Comparison of ENCODE assay signal across 21 cellular contexts in the genomic region with DNA sequence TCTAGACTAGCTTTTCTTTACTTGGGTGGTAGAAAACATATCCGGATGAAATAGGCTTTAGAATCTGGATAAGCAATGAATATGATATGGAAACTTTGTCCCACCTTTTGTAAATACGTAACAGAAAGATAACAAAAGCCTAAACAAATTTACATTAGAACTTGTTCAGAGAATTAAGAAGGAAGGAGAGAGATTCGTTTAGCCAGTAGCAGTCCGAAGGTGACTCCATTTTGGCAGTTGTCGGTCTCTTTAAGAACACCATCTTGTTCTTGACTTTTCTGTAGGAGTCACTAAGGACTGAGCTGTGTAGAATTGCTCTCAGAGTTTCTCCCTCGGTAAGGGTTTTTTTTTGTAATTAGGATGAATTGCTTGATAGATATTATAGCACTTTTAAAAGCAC.
A peak's percentile ranks its signal among the peaks of the same experiment; 100 is the strongest.
DNase-seq lines count a peak whose midpoint lies in the region; ATAC-seq and TF ChIP-seq lines count a peak whose summit lies in the region.
"Had no signal": no experiment of that assay in that cellular context is flagged by ENCODE, and none has a peak within 500 bp of the region (broad histone marks: within the 10 kb centered on the region; RNA-seq: fewer than 3 reads in every experiment).

No MANE protein-coding gene starts in this region.

- H3K4me3 ChIP-seq in A673 (ENCODE audit: low read depth, low read length, poor library complexity, severe bottlenecking) (no peak overlapping the region), SK-N-MC (no peak overlapping the region; the same call in 1 of the 2 replicates), GM23248 (no peak overlapping the region)
- H3K4me3 ChIP-seq: SJSA1 had no signal

- H3K36me3 Mint-ChIP-seq in memory B cell = peaks cover 13% of the 10 kb centered on the region
- peaks cover 47% of the 10 kb centered on the region for H3K36me3 Mint-ChIP-seq in stimulated activated memory B cell treated with anti-CD40 and anti-IgM and Interleukin-4, amounts not matched to agents 10 μg/mL and 1 μg/mL and 100 μg/mL, for 72 hours

- H3K4me2 ChIP-seq in GM23248 (ENCODE audit: unreplicated experiment) = no peak overlapping the region

- H3K27me3 ChIP-seq in A673 (replicated peaks; ENCODE audit: insufficient read depth, low read depth, low read length, poor library complexity) (no peaks in the 10 kb centered on the region), GM23248 (replicated peaks; ENCODE audit: insufficient read depth) (no peaks in the 10 kb centered on the region)
- H3K27me3 ChIP-seq: SJSA1 had no signal

- no peak overlapping the region for H3K4me3 Mint-ChIP-seq in memory B cell
- H3K4me3 Mint-ChIP-seq in stimulated activated memory B cell treated with anti-CD40 and anti-IgM and Interleukin-4, amounts not matched to agents 10 μg/mL and 1 μg/mL and 100 μg/mL, for 72 hours = no peak overlapping the region
- H3K4me3 Mint-ChIP-seq: CD14-positive monocyte had no signal

- CTCF ChIA-PET in A673 (lab: Charles Lee) = no interaction called here

- H3K36me3 ChIP-seq in A673 (ENCODE audit: insufficient read depth, low read length, poor library complexity, severe bottlenecking) (no peaks in the 10 kb centered on the region), SK-N-MC (ENCODE audit: insufficient read depth, low read length) (peaks cover 7% of the 10 kb centered on the region; the same call in 1 of the 2 replicates), GM23248 (ENCODE audit: low read depth) (no peaks in the 10 kb centered on the region)
- H3K36me3 ChIP-seq: SJSA1 had no signal

- ATAC-seq in memory B cell (ENCODE audit: low read depth) (no peak), GM18861 (IDR thresholded peaks at IDR 0.05; ENCODE audit: unreplicated experiment) (no peak)
- no peak for ATAC-seq in stimulated activated memory B cell treated with anti-CD40 and anti-IgM and Interleukin-4, amounts not matched to agents 10 μg/mL and 1 μg/mL and 100 μg/mL, for 72 hours
- ATAC-seq: Right ventricle myocardium inferior had no signal

- no peaks in the 10 kb centered on the region for H4K20me1 ChIP-seq in GM23248 (ENCODE audit: insufficient read depth)

- H3K4me1 ChIP-seq in A673 (ENCODE audit: insufficient read depth, low read length, poor library complexity, severe bottlenecking) (peaks cover 22% of the 10 kb centered on the region), GM23248 (ENCODE audit: insufficient read depth) (peaks cover 39% of the 10 kb centered on the region)

- H3K9me3 Mint-ChIP-seq in memory B cell = no peaks in the 10 kb centered on the region
- H3K9me3 Mint-ChIP-seq in stimulated activated memory B cell treated with anti-CD40 and anti-IgM and Interleukin-4, amounts not matched to agents 10 μg/mL and 1 μg/mL and 100 μg/mL, for 72 hours = no peaks in the 10 kb centered on the region

- peaks cover 26% of the 10 kb centered on the region for H3F3A ChIP-seq in GM23248 (ENCODE audit: insufficient read depth)

- H3K9me3 ChIP-seq in A673 (ENCODE audit: low read depth, low read length, poor library complexity, severe bottlenecking) (no peaks in the 10 kb centered on the region), SK-N-MC (ENCODE audit: low read depth, low read length) (peaks cover 4% of the 10 kb centered on the region; the same call in 1 of the 2 replicates), GM23248 (ENCODE audit: low read depth) (no peaks in the 10 kb centered on the region)
- H3K9me3 ChIP-seq: SJSA1 had no signal

- DNase-seq in A673 (ENCODE audit: low spot score) (no peak), SK-N-MC (ENCODE audit: low read depth, low spot score) (no peak), memory B cell (ENCODE audit: low spot score in 2 of 2) (no peak), GM23248 (no peak), NCI-H187 (lab: John Stamatoyannopoulos, UW) (no peak)
- DNase-seq: DMS53, GDM1, H7, KG1, NCI-H1092 treated with DMSO at 0.1 percent for 48 hours, NCI-H146, NCI-H2081 treated with DMSO at 0.1 percent for 48 hours, NCI-H2171 treated with DMSO at 0.1 percent for 48 hours, NCI-H446, NCI-H526 had no signal

- in situ Hi-C loops in GM23248 (cut with MboI) = no loop called here

- peak overlapping the region; percentile 5 for H3K27ac Mint-ChIP-seq in memory B cell
- peak overlapping the region; percentile 45 for H3K27ac Mint-ChIP-seq in stimulated activated memory B cell treated with anti-CD40 and anti-IgM and Interleukin-4, amounts not matched to agents 10 μg/mL and 1 μg/mL and 100 μg/mL, for 72 hours

- no peak for TF ChIP-seq CTCF in A673 (conservative IDR thresholded peaks at IDR 0.05; ENCODE audit: low read depth, low read length)

- no peaks in the 10 kb centered on the region for H3K27me3 Mint-ChIP-seq in memory B cell
- H3K27me3 Mint-ChIP-seq in stimulated activated memory B cell treated with anti-CD40 and anti-IgM and Interleukin-4, amounts not matched to agents 10 μg/mL and 1 μg/mL and 100 μg/mL, for 72 hours = no peaks in the 10 kb centered on the region

- H2AFZ ChIP-seq in GM23248 = no peak overlapping the region

- peaks cover 36% of the 10 kb centered on the region for H3K4me1 Mint-ChIP-seq in memory B cell
- H3K4me1 Mint-ChIP-seq in stimulated activated memory B cell treated with anti-CD40 and anti-IgM and Interleukin-4, amounts not matched to agents 10 μg/mL and 1 μg/mL and 100 μg/mL, for 72 hours = peaks cover 55% of the 10 kb centered on the region

- 88 to 90% methylated on average over 6 of the region's 6 CpGs for WGBS in GM23248 (ENCODE audit: low coverage in 1 of 2, low lambda C conversion rate in 2 of 2, missing lambda C conversion rate in 2 of 2), 2 experiments

- H3K27ac ChIP-seq in A673 (ENCODE audit: low read depth, low read length, poor library complexity, severe bottlenecking) (peak overlapping the region; percentile 2), SK-N-MC (peak overlapping the region; percentile 65), GM23248 (no peak overlapping the region)
- H3K27ac ChIP-seq: HL-60, SJSA1 had no signal

- intact Hi-C loops in A673 (cut with micrococcal nuclease; ENCODE audit: unreplicated experiment) = no loop called here

- H3K9ac ChIP-seq in SK-N-MC (ENCODE audit: insufficient read length) = no peak overlapping the region
- H3K9ac ChIP-seq in GM23248 = no peak overlapping the region

- peaks cover 100% of the 10 kb centered on the region for H3K79me2 ChIP-seq in GM23248 (ENCODE audit: insufficient read depth)

- no TSS peak for BruUV-seq in A673 (replicated peaks; lab: Mats Ljungman, UMichigan)

- no peaks in the 10 kb centered on the region for H3K9me2 ChIP-seq in GM23248 (ENCODE audit: insufficient read depth)

- POLR2A ChIA-PET in A673 (lab: Charles Lee; ENCODE audit: low non-redundant PET) = no interaction called here
